ENCODE assay signal across 1 cellular context in the genomic region with DNA sequence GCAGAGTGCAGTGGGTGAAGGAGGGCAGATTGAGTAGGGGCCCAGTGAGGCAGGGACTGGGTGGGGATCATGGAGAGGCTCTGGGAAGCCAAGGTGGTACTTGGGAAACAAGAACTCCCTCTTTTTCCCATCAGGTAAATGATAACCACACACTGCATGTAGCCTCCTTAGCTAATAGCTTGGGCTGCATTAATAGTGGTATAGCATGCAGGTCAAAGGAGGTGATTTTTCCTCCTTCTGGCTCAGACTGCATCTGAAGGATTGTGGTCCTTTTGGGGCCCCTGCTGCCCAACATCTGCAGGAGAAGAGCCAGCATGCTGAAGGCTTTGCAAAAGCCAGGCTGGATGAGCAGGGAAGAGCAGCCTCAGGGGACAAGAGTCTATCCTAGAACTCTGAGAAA.
TF ChIP-seq lines count a peak whose summit lies in the region.

No MANE protein-coding gene starts in this region.

TF ChIP-seq in SK-N-SH, 30 proteins besides CTCF, POLR2A, EP300 and RAD21 (continued from another document):
- TF ChIP-seq IRF3 (IDR thresholded peaks at IDR 0.05; ENCODE audit: low read depth, low read length) (no peak), NFIC (IDR thresholded peaks at IDR 0.05; ENCODE audit: borderline replicate concordance) (no peak), GATA2 (CRISPR knock-in tag; IDR thresholded peaks at IDR 0.05) (no peak), REST (IDR thresholded peaks at IDR 0.05; ENCODE audit: low read depth, low read length) (no peak), RFX5 (IDR thresholded peaks at IDR 0.05; ENCODE audit: low read length) (no peak), MXI1 (IDR thresholded peaks at IDR 0.05; ENCODE audit: low read depth, low read length) (no peak), TEAD4 (IDR thresholded peaks at IDR 0.05; ENCODE audit: borderline replicate concordance, insufficient read depth) (no peak), ELF1 (IDR thresholded peaks at IDR 0.05) (no peak), CHD2 (IDR thresholded peaks at IDR 0.05; ENCODE audit: low read length, partially characterized antibody) (no peak)
